11 cellular contexts compared by ENCODE assay signal in the genomic region with DNA sequence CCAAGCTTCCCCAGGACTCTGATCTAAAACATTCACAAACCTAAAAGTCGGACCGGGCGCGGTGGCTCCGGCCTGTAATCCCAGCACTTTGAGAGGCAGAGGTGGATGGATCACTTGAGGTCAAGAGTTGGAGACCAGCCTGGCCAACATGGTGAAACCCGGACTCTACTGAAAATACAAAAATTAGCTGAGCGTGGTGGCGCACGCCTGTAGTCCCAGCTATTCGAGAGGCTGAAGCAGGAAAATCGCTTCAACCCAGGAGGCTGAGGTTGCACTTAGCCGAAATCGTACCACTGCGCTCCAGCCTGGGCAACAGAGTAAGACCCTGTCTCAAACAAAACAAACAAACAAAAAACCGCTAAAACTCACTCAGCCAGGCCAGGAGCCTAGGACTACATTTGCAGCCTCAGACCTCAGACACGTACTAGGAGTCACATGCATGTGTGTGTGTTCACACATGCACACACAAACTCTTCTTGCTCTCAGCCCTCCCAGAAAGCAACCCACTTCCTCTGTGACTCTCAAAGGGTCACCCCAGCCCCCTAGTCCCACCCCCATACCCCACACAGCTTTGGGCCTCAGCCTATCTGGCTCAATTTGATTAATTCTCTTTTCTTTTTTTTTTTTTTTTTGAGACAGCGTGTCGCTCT. TPM values are rescaled to one million over a fixed set of nuclear protein-coding genes. Genes with fewer than 3 reads are reported as not detected.
DNase-seq lines count a peak whose midpoint lies in the region; ATAC-seq and TF ChIP-seq lines count a peak whose summit lies in the region.
"Had no signal": no experiment of that assay in that cellular context is flagged by ENCODE, and none has a peak within 500 bp of the region (broad histone marks: within the 10 kb centered on the region; RNA-seq: fewer than 3 reads in every experiment).

No MANE protein-coding gene starts in this region.

- peak overlapping the region; percentile 77; the same call in 1 of the 2 replicates for H3K14ac ChIP-seq in IMR-90 (replicated peaks; ENCODE audit: low read depth, low read length)
- peak overlapping the region; percentile 82 for H3K14ac ChIP-seq in neuronal stem cell (ENCODE audit: low read length)

- H4K20me1 ChIP-seq in IMR-90 (ENCODE audit: insufficient read depth, low read length), result peaks cover 8% of the 10 kb centered on the region

- H2AK9ac ChIP-seq in IMR-90 (replicated peaks; ENCODE audit: low read depth, low read length, poor library complexity), result peak overlapping the region; percentile 38

- H3K27me3 ChIP-seq in IMR-90 (ENCODE audit: control insufficient read depth, insufficient read depth, low read length) (no peaks in the 10 kb centered on the region), ectodermal cell (ENCODE audit: control insufficient read depth, insufficient read depth, low read length, poor library complexity, severe bottlenecking) (no peaks in the 10 kb centered on the region), neuronal stem cell (ENCODE audit: control insufficient read depth in 3 of 3, insufficient read depth in 3 of 3, low read depth in 1 of 3, low read length in 3 of 3) (no peaks in the 10 kb centered on the region)

- H3K4me3 ChIP-seq in IMR-90 (ENCODE audit: insufficient read depth, low read depth, low read length) (peak overlapping the region; percentile 95), ectodermal cell (ENCODE audit: insufficient read depth, low read depth, low read length) (peak overlapping the region; percentile 98), neuronal stem cell (ENCODE audit: low read length in 2 of 2) (peak overlapping the region; percentile 50 to 77)

- no peak for ATAC-seq in IMR-90 (ENCODE audit: low read depth)
- no peak for ATAC-seq in GM18858 (IDR thresholded peaks at IDR 0.05; ENCODE audit: unreplicated experiment)
- no peak for ATAC-seq in HG03108 (IDR thresholded peaks at IDR 0.05; ENCODE audit: unreplicated experiment)

- no peak overlapping the region for H3K27ac ChIP-seq in IMR-90 (ENCODE audit: insufficient read depth, low read length)
- no peak overlapping the region for H3K27ac ChIP-seq in ectodermal cell (ENCODE audit: insufficient read depth, low read depth, low read length, poor library complexity, severe bottlenecking)
- no peak overlapping the region for H3K27ac ChIP-seq in neuronal stem cell (replicated peaks; ENCODE audit: low read length)
- H3K27ac ChIP-seq in caudate nucleus (ENCODE audit: low read depth, low read length), result no peak overlapping the region

- peaks cover 5% of the 10 kb centered on the region for H3K36me3 ChIP-seq in IMR-90 (ENCODE audit: control insufficient read depth, insufficient read depth, low read length)
- H3K36me3 ChIP-seq in ectodermal cell (ENCODE audit: control insufficient read depth, insufficient read depth, low read length), result peaks cover 4% of the 10 kb centered on the region
- H3K36me3 ChIP-seq in neuronal stem cell (replicated peaks in 1 of 2; ENCODE audit: control insufficient read depth in 2 of 2, insufficient read depth in 2 of 2, low read length in 2 of 2), result peaks cover 14 to 29% of the 10 kb centered on the region in 2 donors

- H3K4me1 ChIP-seq in IMR-90 (ENCODE audit: control insufficient read depth, insufficient read depth, low read length) (peaks cover 13% of the 10 kb centered on the region), ectodermal cell (ENCODE audit: control insufficient read depth, insufficient read depth, low read length) (peaks cover 4% of the 10 kb centered on the region), neuronal stem cell (ENCODE audit: control insufficient read depth in 2 of 2, insufficient read depth in 1 of 2, low read depth in 1 of 2, low read length in 2 of 2) (peaks cover 7 to 11% of the 10 kb centered on the region in 2 donors)

- TF ChIP-seq POLR2A in IMR-90 (IDR thresholded peaks at IDR 0.05; ENCODE audit: low read depth, low read length), result no peak

- peaks cover 50 to 71% (median 58%) of the 10 kb centered on the region in 3 donors for H3K27me3 Mint-ChIP-seq in CD14-positive monocyte (ENCODE audit: low read depth in 3 of 3)

- H4K5ac ChIP-seq in IMR-90 (ENCODE audit: low read depth, low read length), result peak overlapping the region; percentile 65; the same call in 1 of the 2 replicates

- TF ChIP-seq RAD21 in IMR-90 (IDR thresholded peaks at IDR 0.05; ENCODE audit: low read length), result no peak

- CTCF ChIA-PET in IMR-90 (lab: Yijun Ruan, JAX), result no interaction called here

- H4K91ac ChIP-seq in IMR-90 (ENCODE audit: insufficient read depth, low read depth, low read length), result no peak overlapping the region; the same call in 1 of the 2 replicates
- peak overlapping the region; percentile 53 for H4K91ac ChIP-seq in neuronal stem cell (ENCODE audit: low read depth, low read length, poor library complexity)

- POLR2A ChIA-PET in IMR-90 (lab: Charles Lee; ENCODE audit: unreplicated experiment), result no interaction called here

- TF ChIP-seq CTCF in CD14-positive monocyte (IDR thresholded peaks at IDR 0.05) (no peak), IMR-90 (conservative IDR thresholded peaks at IDR 0.05; ENCODE audit: low read depth, low read length) (no peak)

- WGBS in IMR-90 (ENCODE audit: extremely low coverage in 2 of 2, insufficient read length in 1 of 2), 2 experiments, result 80% methylated on average over 1 of the region's 18 CpGs; no CpG with 5 or more reads in 1 of the 2 experiments
- WGBS in ectodermal cell, 2 experiments, result 89 to 90% methylated on average over 18 of the region's 18 CpGs
- no CpG with 5 or more reads among the region's 18 CpGs for WGBS in neuronal stem cell (ENCODE audit: extremely low coverage in 2 of 2, insufficient read length in 2 of 2, insufficient replicate concordance in 1 of 2), 2 donors

- peak overlapping the region; percentile 73 for H2BK12ac ChIP-seq in neuronal stem cell (ENCODE audit: low read length)

- H3K18ac ChIP-seq in IMR-90 (ENCODE audit: low read depth, low read length) (no peak overlapping the region), neuronal stem cell (ENCODE audit: low read length) (peak overlapping the region; percentile 93)

- H2BK120ac ChIP-seq in IMR-90 (ENCODE audit: low read depth, low read length), result peak overlapping the region; percentile 34; the same call in 1 of the 2 replicates
- no peak overlapping the region for H2BK120ac ChIP-seq in neuronal stem cell (ENCODE audit: low read depth, low read length)

- H2AFZ ChIP-seq in IMR-90 (replicated peaks; ENCODE audit: low read length, poor library complexity) (peak overlapping the region; percentile 92), neuronal stem cell (ENCODE audit: low read length) (peak overlapping the region; percentile 91)

- H3K79me1 ChIP-seq in IMR-90 (ENCODE audit: low read depth in 1 of 2, low read length in 2 of 2) (peaks cover 8 to 28% of the 10 kb centered on the region in 2 experiments), neuronal stem cell (ENCODE audit: low read depth, low read length) (peaks cover 11% of the 10 kb centered on the region)

- peaks cover 28% of the 10 kb centered on the region for H3K4me1 Mint-ChIP-seq in CD14-positive monocyte

- H3K9me3 ChIP-seq in IMR-90 (ENCODE audit: control insufficient read depth, insufficient read depth, low read length), result no peaks in the 10 kb centered on the region
- H3K9me3 ChIP-seq in ectodermal cell (ENCODE audit: control insufficient read depth, low read length), result no peaks in the 10 kb centered on the region
- H3K9me3 ChIP-seq in neuronal stem cell (replicated peaks in 1 of 2; ENCODE audit: control insufficient read depth in 2 of 2, insufficient read depth in 1 of 2, low read depth in 1 of 2, low read length in 2 of 2), result peaks cover 0 to 8% of the 10 kb centered on the region in 2 donors

- H2BK15ac ChIP-seq in IMR-90 (ENCODE audit: low read depth, low read length) (peak overlapping the region; percentile 2; the same call in 1 of the 3 replicates), neuronal stem cell (ENCODE audit: low read length) (peak overlapping the region; percentile 94)

- DNase-seq in CD14-positive monocyte (ENCODE audit: low spot score) (no peak), IMR-90 (no peak), neuronal stem cell (ENCODE audit: low spot score) (no peak), caudate nucleus (lab: John Stamatoyannopoulos, UW) (no peak)
- no peak for DNase-seq in effector CD4-positive, alpha-beta T cell
- DNase-seq: effector memory CD4-positive, alpha-beta T cell; NCI-H2171 treated with DMSO at 0.1 percent for 48 hours; SHP77 treated with DMSO at 0.1 percent for 48 hours had no signal

- H3K36me3 Mint-ChIP-seq in CD14-positive monocyte, result peaks cover 6 to 18% of the 10 kb centered on the region in 2 donors

- H3K9ac ChIP-seq in IMR-90 (ENCODE audit: low read depth, low read length), result no peak overlapping the region
- no peak overlapping the region for H3K9ac ChIP-seq in neuronal stem cell (ENCODE audit: low read depth, low read length, poor library complexity)

- H3K4ac ChIP-seq in IMR-90 (ENCODE audit: low read depth, low read length), result peak overlapping the region; percentile 76
- peak overlapping the region; percentile 84 for H3K4ac ChIP-seq in neuronal stem cell (ENCODE audit: low read length)

- H2BK20ac ChIP-seq in IMR-90 (ENCODE audit: low read depth, low read length), result no peak overlapping the region

- peaks cover 0 to 18% (median 12%) of the 10 kb centered on the region in 7 donors for H3K9me3 Mint-ChIP-seq in CD14-positive monocyte

- H3K4me2 ChIP-seq in IMR-90 (ENCODE audit: low read depth, low read length) (peak overlapping the region; percentile 29), neuronal stem cell (ENCODE audit: insufficient read depth, low read length, poor library complexity, severe bottlenecking) (peak overlapping the region; percentile 40)

- dilution Hi-C loops in IMR-90 (cut with HindIII; ENCODE audit: low sequenced_read_pairs, unreplicated experiment), result no loop called here

- in situ Hi-C loops in IMR-90 (cut with MboI; ENCODE audit: low sequenced_read_pairs), result no loop called here

- H3K56ac ChIP-seq in IMR-90 (ENCODE audit: extremely low read depth, insufficient read depth, low read length), result no peak overlapping the region

- BruUV-seq in IMR-90 (replicated peaks; lab: Mats Ljungman, UMichigan), result no TSS peak

- H3K4me3 Mint-ChIP-seq in CD14-positive monocyte, result peak overlapping the region; percentile 73 to 84

- peaks cover 7% of the 10 kb centered on the region for H3K9me1 ChIP-seq in IMR-90 (ENCODE audit: insufficient read depth, low read length)

- no peak overlapping the region for H2BK5ac ChIP-seq in IMR-90 (ENCODE audit: low read depth, low read length, poor library complexity, severe bottlenecking)
- H2BK5ac ChIP-seq in neuronal stem cell (ENCODE audit: low read length), result peak overlapping the region; percentile 97

- intact Hi-C loops in CD14-positive monocyte (cut with micrococcal nuclease) (no loop called here), IMR-90 (cut with micrococcal nuclease) (no loop called here)

- H3K23ac ChIP-seq in IMR-90 (ENCODE audit: low read depth, low read length) (no peak overlapping the region), neuronal stem cell (ENCODE audit: low read depth, low read length, poor library complexity) (no peak overlapping the region)

- peak overlapping the region in 2 of 7 donors; percentile 45 to 63 for H3K27ac Mint-ChIP-seq in CD14-positive monocyte

- H4K8ac ChIP-seq in IMR-90 (ENCODE audit: low read depth in 2 of 2, low read length in 2 of 2) (peak overlapping the region; percentile 9 to 93; a peak in 3 of 4 replicates), neuronal stem cell (ENCODE audit: low read depth, low read length) (no peak overlapping the region)

- H2AK5ac ChIP-seq in IMR-90 (ENCODE audit: low read depth, low read length) (no peak overlapping the region), neuronal stem cell (ENCODE audit: low read depth, low read length) (peak overlapping the region; percentile 63)

RNA-seq across cellular contexts. Expression of a gene that starts 0.7 kb away (rescaled TPM):
- polyA plus RNA-seq in CD14-positive monocyte (under 1 TPM in 1 of 2 donors, not detected in 1; 0.05 TPM), IMR-90 (2012; rRNA removed) (25.1 and 29.6 TPM in 2 replicates)
- 5.9 and 7.2 TPM in 2 replicates for total RNA-seq in IMR-90 (2012; rRNA removed)
- 17.9 and 34.4 TPM in 2 replicates for polyA plus RNA-seq in IMR-90 (2012; cell fraction: cytosol; rRNA removed)
- polyA plus RNA-seq in IMR-90 (2012; cell fraction: nucleus; rRNA removed; ENCODE audit: low replicate concordance), result 19.2 and 47.3 TPM in 2 replicates
- 86.2 TPM for polyA plus RNA-seq in ectodermal cell (2013, experiment 1 of 4)
- 106 TPM for polyA plus RNA-seq in ectodermal cell (2013, experiment 2 of 4)
- 83.2 TPM for polyA plus RNA-seq in ectodermal cell (2013, experiment 3 of 4)
- polyA plus RNA-seq in ectodermal cell (2013, experiment 4 of 4), result 89.4 TPM
- polyA plus RNA-seq in neuronal stem cell (2013, experiment 1 of 2), result 33.0 TPM
- 33.5 TPM for polyA plus RNA-seq in neuronal stem cell (2013, experiment 2 of 2)

RNA-seq across cellular contexts. Expression of a gene that starts 30.7 kb away (rescaled TPM):
- polyA plus RNA-seq in CD14-positive monocyte (1 to 10 TPM in 1 of 2 donors, under 1 TPM in 1; 0.23 to 1.5 TPM), IMR-90 (2012; rRNA removed) (0.12 and 0.16 TPM in 2 replicates)
- total RNA-seq in IMR-90 (2012; rRNA removed), result 0.18 TPM in 1 of 2 replicates, not detected in the other
- polyA plus RNA-seq in IMR-90 (2012; cell fraction: cytosol; rRNA removed), result 0.08 and 0.09 TPM in 2 replicates
- 0.78 and 1.2 TPM in 2 replicates for polyA plus RNA-seq in IMR-90 (2012; cell fraction: nucleus; rRNA removed; ENCODE audit: low replicate concordance)
- 6.4 TPM for polyA plus RNA-seq in ectodermal cell (2013, experiment 1 of 4)
- 5.5 TPM for polyA plus RNA-seq in ectodermal cell (2013, experiment 2 of 4)
- 5.9 TPM for polyA plus RNA-seq in ectodermal cell (2013, experiment 3 of 4)
- polyA plus RNA-seq in ectodermal cell (2013, experiment 4 of 4), result 5.3 TPM
- polyA plus RNA-seq in neuronal stem cell (2013, experiment 1 of 2), result 1.1 TPM
- polyA plus RNA-seq in neuronal stem cell (2013, experiment 2 of 2), result 1.1 TPM

Comparison
In these comparisons a context has a peak if more than half of its experiments do, and no peak if none do; other contexts are left out.
1. RNA of a gene that starts 0.7 kb away (polyA plus RNA-seq): 17.9 to 47.3 TPM in IMR-90; 0.05 TPM in CD14-positive monocyte; every median in the first group is over 10 times any median in the second.
2. Peak in every context shown above with its lines, with median percentiles within 50 percentile points of each other: H3K4me3 ChIP-seq.